In genomic region chr19:45623984-45624383, GRCh38 we compare ENCODE assay signal across 16 cellular contexts. TPM values are rescaled to one million over a fixed set of nuclear protein-coding genes. Genes with fewer than 3 reads are reported as not detected.
DNase-seq lines count a peak whose midpoint lies in the region; ATAC-seq, FAIRE-seq and TF ChIP-seq lines count a peak whose summit lies in the region.
"Had no signal": no experiment of that assay in that cellular context is flagged by ENCODE, and none has a peak within 500 bp of the region (broad histone marks: within the 10 kb centered on the region; RNA-seq: fewer than 3 reads in every experiment).

No MANE protein-coding gene starts in this region.

- H3K27ac Mint-ChIP-seq in activated naive CD8-positive, alpha-beta T cell treated with anti-CD3 and anti-CD28 coated beads, Interleukin-2, amount 10 ng/mL, durations not matched to agents 7 days and 5 days, result peak overlapping the region; percentile 5
- H3K27ac Mint-ChIP-seq in activated naive CD8-positive, alpha-beta T cell treated with anti-CD3 and anti-CD28 coated beads for 36 hours, result no peak overlapping the region
- H3K27ac Mint-ChIP-seq: CD4-positive, CD25-positive, alpha-beta regulatory T cell had no signal

- no TSS peak for BruUV-seq in K562 (replicated peaks; lab: Mats Ljungman, UMichigan)

- H4K20me1 ChIP-seq in K562 (replicated peaks; ENCODE audit: control insufficient read depth, insufficient read depth, low read length), result no peaks in the 10 kb centered on the region

- intact Hi-C loops in K562 (cut with micrococcal nuclease), result no loop called here

- no peaks in the 10 kb centered on the region for H3K79me2 ChIP-seq in K562 (ENCODE audit: control insufficient read depth, insufficient read depth, low read length)

- in situ Hi-C loops in K562 (cut with MboI), result no loop called here

- no peak overlapping the region for H3K4me3 ChIP-seq in HEK293 (ENCODE audit: low read depth, low read length)
- no peak overlapping the region for H3K4me3 ChIP-seq in K562
- H3K4me3 ChIP-seq: BLaER1 treated with 17β-estradiol and CSF1 and Interleukin-3, amounts not matched to agents 10 nM and 100 nM had no signal

- H3K9ac ChIP-seq in K562 (ENCODE audit: insufficient read depth in 1 of 2, low read depth in 2 of 2, low read length in 2 of 2), result no peak overlapping the region
- H3K9ac ChIP-seq: BLaER1 treated with 17β-estradiol and CSF1 and Interleukin-3, amounts not matched to agents 10 nM and 100 nM had no signal

- H3K4me3 Mint-ChIP-seq in activated naive CD8-positive, alpha-beta T cell treated with anti-CD3 and anti-CD28 coated beads, Interleukin-2, amount 10 ng/mL, durations not matched to agents 7 days and 5 days, result no peak overlapping the region
- H3K4me3 Mint-ChIP-seq in activated naive CD8-positive, alpha-beta T cell treated with anti-CD3 and anti-CD28 coated beads for 36 hours, result no peak overlapping the region
- H3K4me3 Mint-ChIP-seq: CD4-positive, CD25-positive, alpha-beta regulatory T cell had no signal

- TF ChIP-seq RAD21 in K562 (CRISPR knock-in tag; conservative IDR thresholded peaks at IDR 0.05 in 1 of 2, IDR thresholded peaks at IDR 0.05 in 1 of 2), result no peak

- peaks cover 5% of the 10 kb centered on the region for H3K4me1 Mint-ChIP-seq in activated naive CD8-positive, alpha-beta T cell treated with anti-CD3 and anti-CD28 coated beads, Interleukin-2, amount 10 ng/mL, durations not matched to agents 7 days and 5 days
- H3K4me1 Mint-ChIP-seq in activated naive CD8-positive, alpha-beta T cell treated with anti-CD3 and anti-CD28 coated beads for 36 hours, result no peaks in the 10 kb centered on the region

- H3K27ac ChIP-seq in HEK293 (ENCODE audit: extremely low read depth, low read depth, low read length) (no peak overlapping the region), K562 (ENCODE audit: extremely low read depth, low read depth, low read length) (no peak overlapping the region)
- H3K27ac ChIP-seq: BLaER1 treated with 17β-estradiol and CSF1 and Interleukin-3, amounts not matched to agents 10 nM and 100 nM had no signal

- ATAC-seq in activated naive CD8-positive, alpha-beta T cell treated with anti-CD3 and anti-CD28 coated beads, Interleukin-2, amount 10 ng/mL, durations not matched to agents 7 days and 5 days (ENCODE audit: low read depth), result no peak
- no peak for ATAC-seq in K562

- FAIRE-seq in K562 (lab: Jason Lieb, UNC), result no peak
- FAIRE-seq: GM18507, H54 had no signal

- WGBS in K562 (ENCODE audit: insufficient coverage, low coverage, missing lambda C conversion rate), result 64% methylated on average over 1 of the region's 1 CpG

- CTCF ChIA-PET in HEK293 (lab: Yijun Ruan, JAX), result interaction anchor here (1.2 kb wide), 1 partner anchor 17 kb away, joined by 4 read pairs; no protein-coding TSS in a partner anchor
- CTCF ChIA-PET in K562 (lab: Yijun Ruan, JAX; ENCODE audit: low intra/inter-chr PET ratio), result no interaction called here

- H3K4me2 ChIP-seq in K562 (ENCODE audit: insufficient read depth, low read length), result no peak overlapping the region
- H3K4me2 ChIP-seq: BLaER1 treated with 17β-estradiol and CSF1 and Interleukin-3, amounts not matched to agents 10 nM and 100 nM had no signal

- H3K27me3 Mint-ChIP-seq in activated naive CD8-positive, alpha-beta T cell treated with anti-CD3 and anti-CD28 coated beads, Interleukin-2, amount 10 ng/mL, durations not matched to agents 7 days and 5 days, result no peaks in the 10 kb centered on the region
- H3K27me3 Mint-ChIP-seq in activated naive CD8-positive, alpha-beta T cell treated with anti-CD3 and anti-CD28 coated beads for 36 hours, result no peaks in the 10 kb centered on the region
- H3K27me3 Mint-ChIP-seq: CD4-positive, CD25-positive, alpha-beta regulatory T cell had no signal

- no peaks in the 10 kb centered on the region for H3K27me3 ChIP-seq in K562 (ENCODE audit: control insufficient read depth in 2 of 2, insufficient read depth in 2 of 2, low read length in 2 of 2)
- H3K27me3 ChIP-seq: BLaER1 treated with 17β-estradiol and CSF1 and Interleukin-3, amounts not matched to agents 10 nM and 100 nM had no signal

- POLR2A ChIA-PET in activated naive CD8-positive, alpha-beta T cell treated with anti-CD3 and anti-CD28 coated beads, Interleukin-2, amount 10 ng/mL, durations not matched to agents 7 days and 5 days (lab: Charles Lee), result no interaction called here
- POLR2A ChIA-PET in HEK293 (lab: Yijun Ruan, JAX), result no interaction called here
- POLR2A ChIA-PET in K562 (lab: Yijun Ruan, JAX), result interaction anchor here (0.9 kb wide), 1 partner anchor 22 kb away, joined by 4 read pairs; no protein-coding TSS in a partner anchor

- H3K36me3 ChIP-seq in HEK293 (ENCODE audit: control insufficient read depth in 2 of 2, insufficient read depth in 1 of 2, low read length in 2 of 2) (peaks cover 38 to 61% of the 10 kb centered on the region in 2 experiments; a peak in 2 of 3 replicates), K562 (ENCODE audit: control insufficient read depth, insufficient read depth, low read length) (peaks cover 65% of the 10 kb centered on the region; the same call in 2 of the 3 replicates)

- no peak for TF ChIP-seq POLR2A in K562 (conservative IDR thresholded peaks at IDR 0.05)

- H3K4me1 ChIP-seq in HEK293 (ENCODE audit: control insufficient read depth, insufficient read depth, low read length), result no peaks in the 10 kb centered on the region
- H3K4me1 ChIP-seq in K562 (replicated peaks in 1 of 2; ENCODE audit: control insufficient read depth in 2 of 2, insufficient read depth in 2 of 2, low read length in 2 of 2), result peaks cover 0 to 6% of the 10 kb centered on the region in 2 experiments; a peak in 2 of 5 replicates
- H3K4me1 ChIP-seq: BLaER1 treated with 17β-estradiol and CSF1 and Interleukin-3, amounts not matched to agents 10 nM and 100 nM had no signal

- H3K9me3 Mint-ChIP-seq in activated naive CD8-positive, alpha-beta T cell treated with anti-CD3 and anti-CD28 coated beads, Interleukin-2, amount 10 ng/mL, durations not matched to agents 7 days and 5 days, result no peaks in the 10 kb centered on the region
- no peaks in the 10 kb centered on the region for H3K9me3 Mint-ChIP-seq in activated naive CD8-positive, alpha-beta T cell treated with anti-CD3 and anti-CD28 coated beads for 36 hours

- no peak overlapping the region for H2AFZ ChIP-seq in K562 (ENCODE audit: low read depth, low read length)

- H3K9me1 ChIP-seq in K562 (ENCODE audit: control insufficient read depth, insufficient read depth, low read length), result no peaks in the 10 kb centered on the region

- TF ChIP-seq EP300 in K562 (IDR thresholded peaks at IDR 0.05; ENCODE audit: low read length), result no peak

- no peak for DNase-seq in activated naive CD8-positive, alpha-beta T cell treated with anti-CD3 and anti-CD28 coated beads, Interleukin-2, amount 10 ng/mL, durations not matched to agents 7 days and 5 days
- no peak for DNase-seq in activated naive CD8-positive, alpha-beta T cell treated with anti-CD3 and anti-CD28 coated beads for 36 hours
- DNase-seq in K562 (ENCODE audit: extremely low read depth in 1 of 4, low spot score in 3 of 4) (no peak), renal cortical epithelial cell (ENCODE audit: low read depth) (peak; percentile 15), cerebellar cortex (ENCODE audit: low spot score) (no peak), NCI-H2107 treated with DMSO at 0.1 percent for 48 hours (lab: John Stamatoyannopoulos, UW; ENCODE audit: unreplicated experiment) (no peak)
- DNase-seq: 8988T; ACHN; CD4-positive, CD25-positive, alpha-beta regulatory T cell; DMS53; GF-D8 had no signal

- peaks cover 46% of the 10 kb centered on the region for H3K36me3 Mint-ChIP-seq in activated naive CD8-positive, alpha-beta T cell treated with anti-CD3 and anti-CD28 coated beads, Interleukin-2, amount 10 ng/mL, durations not matched to agents 7 days and 5 days
- peaks cover 27% of the 10 kb centered on the region for H3K36me3 Mint-ChIP-seq in activated naive CD8-positive, alpha-beta T cell treated with anti-CD3 and anti-CD28 coated beads for 36 hours

- H3K9me3 ChIP-seq in HEK293 (ENCODE audit: control insufficient read depth, insufficient read depth, low read depth, low read length) (no peaks in the 10 kb centered on the region), K562 (replicated peaks; ENCODE audit: control insufficient read depth, insufficient read depth, low read depth, low read length) (no peaks in the 10 kb centered on the region)
- H3K9me3 ChIP-seq: BLaER1 treated with 17β-estradiol and CSF1 and Interleukin-3, amounts not matched to agents 10 nM and 100 nM had no signal

- TF ChIP-seq CTCF in HEK293 (tag by site-specific recombination; IDR thresholded peaks at IDR 0.05) (no peak), K562 (IDR thresholded peaks at IDR 0.05 in 2 of 3, conservative IDR thresholded peaks at IDR 0.05 in 1 of 3; ENCODE audit: insufficient read depth in 2 of 3, low read depth in 1 of 3, low read length in 3 of 3) (no peak)

RNA-seq across cellular contexts. Expression of gene EML2, which starts 15.2 kb away (rescaled TPM):
- total RNA-seq in activated naive CD8-positive, alpha-beta T cell treated with anti-CD3 and anti-CD28 coated beads, Interleukin-2, amount 10 ng/mL, durations not matched to agents 7 days and 5 days, result 10 to 100 TPM; 93.1 to 94.2 TPM
- 10 to 100 TPM; 94.4 to 98.8 TPM for total RNA-seq in activated naive CD8-positive, alpha-beta T cell treated with anti-CD3 and anti-CD28 coated beads for 36 hours
- 111 and 247 TPM in 2 replicates for total RNA-seq in K562 (2011; cell fraction: chromatin; rRNA removed; ENCODE audit: low replicate concordance)
- 153 and 167 TPM in 2 replicates for total RNA-seq in K562 (2011; cell fraction: nucleolus; rRNA removed)
- 116 and 121 TPM in 2 replicates for total RNA-seq in K562 (2011; cell fraction: nucleoplasm; rRNA removed)
- total RNA-seq in K562 (2014; rRNA removed), result 38.8 and 45.0 TPM in 2 replicates
- total RNA-seq in K562 (2014; rRNA removed; fragmentation: Illumina TruSeq; extraction: Trizol), result 13.0 and 16.7 TPM in 2 replicates
- total RNA-seq in K562 (2015; rRNA removed; fragmentation: Illumina TruSeq; extraction: Trizol), result 19.6 and 21.6 TPM in 2 replicates
- total RNA-seq in K562 (2021), result 56.3 and 69.6 TPM in 2 replicates
- 24.8 and 42.3 TPM in 2 replicates for polyA plus RNA-seq in K562 (2011; rRNA removed)
- polyA plus RNA-seq in K562 (2011; cell fraction: cytosol; rRNA removed), result 33.6 and 35.3 TPM in 2 replicates
- polyA plus RNA-seq in K562 (2011; cell fraction: nucleus; rRNA removed), result 183 and 277 TPM in 2 replicates
- 52.0 and 83.3 TPM in 2 replicates for polyA plus RNA-seq in K562 (2012)
- polyA plus RNA-seq in K562 (2014; fragmentation: Illumina TruSeq; extraction: Trizol), result 30.7 and 40.9 TPM in 2 replicates
- polyA plus RNA-seq in K562 (2014; fragmentation: Nextera tagmentation; extraction: Ambion mirVana), result 1 to 10 TPM; 2.6 to 2.7 TPM
- polyA plus RNA-seq in K562 (2014; rRNA removed), result 50.9 and 53.9 TPM in 2 replicates
- 17.6 and 20.1 TPM in 2 replicates for polyA minus RNA-seq in K562 (2011; rRNA and poly(A)+ RNA removed)
- polyA minus RNA-seq in K562 (2011; cell fraction: cytosol; rRNA and poly(A)+ RNA removed), result 23.7 and 26.5 TPM in 2 replicates
- polyA minus RNA-seq in K562 (2011; cell fraction: nucleus; rRNA and poly(A)+ RNA removed), result 41.0 and 43.9 TPM in 2 replicates
- total RNA-seq in renal cortical epithelial cell, result 47.4 and 61.3 TPM in 2 replicates

RNA-seq across cellular contexts. Expression of gene GPR4, which starts 22.0 kb away (rescaled TPM):
- total RNA-seq in activated naive CD8-positive, alpha-beta T cell treated with anti-CD3 and anti-CD28 coated beads, Interleukin-2, amount 10 ng/mL, durations not matched to agents 7 days and 5 days, result not detected
- not detected for total RNA-seq in activated naive CD8-positive, alpha-beta T cell treated with anti-CD3 and anti-CD28 coated beads for 36 hours
- 0.12 TPM in 2 replicates for total RNA-seq in K562 (2011; cell fraction: chromatin; rRNA removed; ENCODE audit: low replicate concordance)
- not detected in 2 replicates for total RNA-seq in K562 (2011; cell fraction: nucleolus; rRNA removed)
- total RNA-seq in K562 (2011; cell fraction: nucleoplasm; rRNA removed), result not detected in 2 replicates
- not detected in 2 replicates for total RNA-seq in K562 (2014; rRNA removed)
- not detected in 2 replicates for total RNA-seq in K562 (2014; rRNA removed; fragmentation: Illumina TruSeq; extraction: Trizol)
- total RNA-seq in K562 (2015; rRNA removed; fragmentation: Illumina TruSeq; extraction: Trizol), result not detected in 2 replicates
- 0.07 and 0.09 TPM in 2 replicates for total RNA-seq in K562 (2021)
- 0.03 TPM in 1 of 2 replicates, not detected in the other for polyA plus RNA-seq in K562 (2011; rRNA removed)
- polyA plus RNA-seq in K562 (2011; cell fraction: cytosol; rRNA removed), result 0.03 TPM in 1 of 2 replicates, not detected in the other
- 0.06 TPM in 2 replicates for polyA plus RNA-seq in K562 (2011; cell fraction: nucleus; rRNA removed)
- 0.16 and 0.21 TPM in 2 replicates for polyA plus RNA-seq in K562 (2012)
- 0.04 and 0.12 TPM in 2 replicates for polyA plus RNA-seq in K562 (2014; fragmentation: Illumina TruSeq; extraction: Trizol)
- not detected for polyA plus RNA-seq in K562 (2014; fragmentation: Nextera tagmentation; extraction: Ambion mirVana)
- polyA plus RNA-seq in K562 (2014; rRNA removed), result 0.03 TPM in 1 of 2 replicates, not detected in the other
- not detected in 2 replicates for polyA minus RNA-seq in K562 (2011; rRNA and poly(A)+ RNA removed)
- not detected in 2 replicates for polyA minus RNA-seq in K562 (2011; cell fraction: cytosol; rRNA and poly(A)+ RNA removed)
- 0.13 TPM in 1 of 2 replicates, not detected in the other for polyA minus RNA-seq in K562 (2011; cell fraction: nucleus; rRNA and poly(A)+ RNA removed)
- total RNA-seq in renal cortical epithelial cell, result under 0.01 TPM in 1 of 2 replicates, not detected in the other
- total RNA-seq: CD4-positive, CD25-positive, alpha-beta regulatory T cell; HT-29 had no signal
- polyA plus RNA-seq: CD4-positive, CD25-positive, alpha-beta regulatory T cell had no signal

RNA-seq across cellular contexts. Expression of gene OPA3, which starts 39.4 kb away (rescaled TPM):
- total RNA-seq in activated naive CD8-positive, alpha-beta T cell treated with anti-CD3 and anti-CD28 coated beads, Interleukin-2, amount 10 ng/mL, durations not matched to agents 7 days and 5 days, result 10 to 100 TPM; 10.6 to 11.8 TPM
- 10 to 100 TPM; 14.7 to 15.1 TPM for total RNA-seq in activated naive CD8-positive, alpha-beta T cell treated with anti-CD3 and anti-CD28 coated beads for 36 hours
- total RNA-seq in K562 (2011; cell fraction: chromatin; rRNA removed; ENCODE audit: low replicate concordance), result 15.8 and 30.8 TPM in 2 replicates
- total RNA-seq in K562 (2011; cell fraction: nucleolus; rRNA removed), result 9.5 TPM in 2 replicates
- total RNA-seq in K562 (2011; cell fraction: nucleoplasm; rRNA removed), result 10.4 and 11.7 TPM in 2 replicates
- total RNA-seq in K562 (2014; rRNA removed), result 5.5 and 7.7 TPM in 2 replicates
- total RNA-seq in K562 (2014; rRNA removed; fragmentation: Illumina TruSeq; extraction: Trizol), result 8.4 and 9.0 TPM in 2 replicates
- total RNA-seq in K562 (2015; rRNA removed; fragmentation: Illumina TruSeq; extraction: Trizol), result 12.2 and 12.9 TPM in 2 replicates
- 16.8 and 18.8 TPM in 2 replicates for total RNA-seq in K562 (2021)
- 14.2 and 16.4 TPM in 2 replicates for polyA plus RNA-seq in K562 (2011; rRNA removed)
- polyA plus RNA-seq in K562 (2011; cell fraction: cytosol; rRNA removed), result 23.7 and 30.7 TPM in 2 replicates
- polyA plus RNA-seq in K562 (2011; cell fraction: nucleus; rRNA removed), result 6.1 and 6.4 TPM in 2 replicates
- 10.3 and 11.1 TPM in 2 replicates for polyA plus RNA-seq in K562 (2012)
- 10.6 and 12.6 TPM in 2 replicates for polyA plus RNA-seq in K562 (2014; fragmentation: Illumina TruSeq; extraction: Trizol)
- 1 to 10 TPM; 1.4 to 2.1 TPM for polyA plus RNA-seq in K562 (2014; fragmentation: Nextera tagmentation; extraction: Ambion mirVana)
- 7.0 and 9.3 TPM in 2 replicates for polyA plus RNA-seq in K562 (2014; rRNA removed)
- polyA minus RNA-seq in K562 (2011; rRNA and poly(A)+ RNA removed), result 11.1 and 13.0 TPM in 2 replicates
- 7.8 and 9.7 TPM in 2 replicates for polyA minus RNA-seq in K562 (2011; cell fraction: cytosol; rRNA and poly(A)+ RNA removed)
- 2.0 and 2.2 TPM in 2 replicates for polyA minus RNA-seq in K562 (2011; cell fraction: nucleus; rRNA and poly(A)+ RNA removed)
- 8.7 and 14.5 TPM in 2 replicates for total RNA-seq in renal cortical epithelial cell

RNA-seq across cellular contexts. Expression of gene GIPR, which starts 44.0 kb away (rescaled TPM):
- 10 to 100 TPM; 18.4 to 19.3 TPM for total RNA-seq in activated naive CD8-positive, alpha-beta T cell treated with anti-CD3 and anti-CD28 coated beads, Interleukin-2, amount 10 ng/mL, durations not matched to agents 7 days and 5 days
- 1 to 10 TPM; 1.4 to 1.7 TPM for total RNA-seq in activated naive CD8-positive, alpha-beta T cell treated with anti-CD3 and anti-CD28 coated beads for 36 hours
- 167 and 311 TPM in 2 replicates for total RNA-seq in K562 (2011; cell fraction: chromatin; rRNA removed; ENCODE audit: low replicate concordance)
- total RNA-seq in K562 (2011; cell fraction: nucleolus; rRNA removed), result 156 and 157 TPM in 2 replicates
- 157 and 215 TPM in 2 replicates for total RNA-seq in K562 (2011; cell fraction: nucleoplasm; rRNA removed)
- total RNA-seq in K562 (2014; rRNA removed) (12.7 and 14.9 TPM in 2 replicates), K562 (2014; rRNA removed; fragmentation: Illumina TruSeq; extraction: Trizol) (13.4 and 13.6 TPM in 2 replicates), K562 (2015; rRNA removed; fragmentation: Illumina TruSeq; extraction: Trizol) (19.6 and 19.8 TPM in 2 replicates), K562 (2021) (21.7 and 24.4 TPM in 2 replicates), renal cortical epithelial cell (0.50 and 1.0 TPM in 2 replicates)
- polyA plus RNA-seq in K562 (2011; rRNA removed) (10.7 and 14.0 TPM in 2 replicates), K562 (2014; fragmentation: Illumina TruSeq; extraction: Trizol) (12.7 and 16.9 TPM in 2 replicates), K562 (2014; fragmentation: Nextera tagmentation; extraction: Ambion mirVana) (1 to 10 TPM; 2.2 to 2.5 TPM), K562 (2014; rRNA removed) (26.3 and 26.8 TPM in 2 replicates)
- polyA plus RNA-seq in K562 (2011; cell fraction: cytosol; rRNA removed), result 5.8 and 6.6 TPM in 2 replicates
- polyA plus RNA-seq in K562 (2011; cell fraction: nucleus; rRNA removed), result 109 and 181 TPM in 2 replicates
- polyA plus RNA-seq in K562 (2012), result 31.1 and 55.4 TPM in 2 replicates
- polyA minus RNA-seq in K562 (2011; rRNA and poly(A)+ RNA removed), result 13.2 and 19.1 TPM in 2 replicates
- 7.3 and 11.5 TPM in 2 replicates for polyA minus RNA-seq in K562 (2011; cell fraction: cytosol; rRNA and poly(A)+ RNA removed)
- polyA minus RNA-seq in K562 (2011; cell fraction: nucleus; rRNA and poly(A)+ RNA removed), result 49.4 and 54.7 TPM in 2 replicates
